In genomic region chr15:41775651-41776050, GRCh38 we compare ENCODE assay signal across 8 cellular contexts. TPM values are rescaled to one million over a fixed set of nuclear protein-coding genes. Genes with fewer than 3 reads are reported as not detected.
DNase-seq lines count a peak whose midpoint lies in the region; ATAC-seq and TF ChIP-seq lines count a peak whose summit lies in the region.

No MANE protein-coding gene starts in this region.

- peak overlapping the region; percentile 84 for H3K4me2 ChIP-seq in GM23248 (ENCODE audit: unreplicated experiment)

- no peak overlapping the region for H2AFZ ChIP-seq in GM23248

- DNase-seq in GM23248 (peak; percentile 26), SK-N-MC (ENCODE audit: low read depth, low spot score) (no peak), esophagus squamous epithelium (lab: John Stamatoyannopoulos, UW) (no peak), gastrocnemius medialis (no peak), SW 1271 (lab: John Stamatoyannopoulos, UW) (no peak)

- peaks cover 59% of the 10 kb centered on the region for H3K79me2 ChIP-seq in GM23248 (ENCODE audit: insufficient read depth)

- H3K27ac ChIP-seq in GM23248 (peak overlapping the region; percentile 75), SK-N-MC (no peak overlapping the region), esophagus squamous epithelium (peak overlapping the region; percentile 87 to 95 (median 90)), gastrocnemius medialis (peak overlapping the region in 3 of 4 donors; percentile 83 to 87 (median 86))

- H3K27me3 ChIP-seq in GM23248 (replicated peaks; ENCODE audit: insufficient read depth) (no peaks in the 10 kb centered on the region), esophagus squamous epithelium (no peaks in the 10 kb centered on the region), gastrocnemius medialis (no peaks in the 10 kb centered on the region)

- peak overlapping the region; percentile 87 for H3K9ac ChIP-seq in GM23248
- H3K9ac ChIP-seq in SK-N-MC (ENCODE audit: insufficient read length), result no peak overlapping the region

- in situ Hi-C loops in GM23248 (cut with MboI) (no loop called here), gastrocnemius medialis (cut with MboI; ENCODE audit: low sequenced_read_pairs in 4 of 4) (no loop called here)

- 33 to 41% methylated on average over 2 of the region's 2 CpGs for WGBS in GM23248 (ENCODE audit: low coverage in 1 of 2, low lambda C conversion rate in 2 of 2, missing lambda C conversion rate in 2 of 2), 2 experiments
- WGBS in esophagus squamous epithelium, 2 donors, result 18 to 31% methylated on average over 2 of the region's 2 CpGs

- H3K4me1 ChIP-seq in GM23248 (ENCODE audit: insufficient read depth) (peaks cover 64% of the 10 kb centered on the region), esophagus squamous epithelium (peaks cover 32 to 76% (median 57%) of the 10 kb centered on the region in 3 donors), gastrocnemius medialis (peaks cover 40 to 46% of the 10 kb centered on the region in 2 donors)

- H3K4me3 ChIP-seq in GM23248 (peak overlapping the region; percentile 86), SK-N-MC (peak overlapping the region; percentile 92), esophagus squamous epithelium (peak overlapping the region; percentile 50 to 82 (median 76)), gastrocnemius medialis (peak overlapping the region; percentile 71 to 91 (median 83))

- TF ChIP-seq CTCF in esophagus squamous epithelium (IDR thresholded peaks at IDR 0.05) (peak in 1 of 6 experiments; percentile 1), gastrocnemius medialis (IDR thresholded peaks at IDR 0.05 in 4 of 5, conservative IDR thresholded peaks at IDR 0.05 in 1 of 5) (no peak)

- intact Hi-C loops in esophagus squamous epithelium (cut with DNase I), result loop anchor here (2.0 to 5.0 kb wide), 2 partner anchors 35 to 132 kb away; no protein-coding TSS in a partner anchor
- intact Hi-C loops in gastrocnemius medialis (cut with DNase I; ENCODE audit: low total_unique reads), result loop anchor here (2.0 kb wide), 4 partner anchors 15 to 543 kb away; partner anchors contain the start of gene EHD4

- TF ChIP-seq POLR2A in esophagus squamous epithelium (IDR thresholded peaks at IDR 0.05), result peak in 1 of 4 donors; percentile 18
- TF ChIP-seq POLR2A in gastrocnemius medialis (IDR thresholded peaks at IDR 0.05), result no peak

- H3K9me2 ChIP-seq in GM23248 (ENCODE audit: insufficient read depth), result no peaks in the 10 kb centered on the region

- H3K9me3 ChIP-seq in GM23248 (ENCODE audit: low read depth) (no peaks in the 10 kb centered on the region), SK-N-MC (ENCODE audit: low read depth, low read length) (no peaks in the 10 kb centered on the region), esophagus squamous epithelium (no peaks in the 10 kb centered on the region), gastrocnemius medialis (no peaks in the 10 kb centered on the region)

- H3F3A ChIP-seq in GM23248 (ENCODE audit: insufficient read depth), result peaks cover 86% of the 10 kb centered on the region

- H4K20me1 ChIP-seq in GM23248 (ENCODE audit: insufficient read depth), result no peaks in the 10 kb centered on the region

- H3K36me3 ChIP-seq in GM23248 (ENCODE audit: low read depth) (no peaks in the 10 kb centered on the region), SK-N-MC (ENCODE audit: insufficient read depth, low read length) (no peaks in the 10 kb centered on the region), esophagus squamous epithelium (no peaks in the 10 kb centered on the region), gastrocnemius medialis (no peaks in the 10 kb centered on the region)

- no peak for ATAC-seq in gastrocnemius medialis
- ATAC-seq in HG03520 (IDR thresholded peaks at IDR 0.05; ENCODE audit: unreplicated experiment), result no peak
- ATAC-seq in HG02763 (IDR thresholded peaks at IDR 0.05; ENCODE audit: unreplicated experiment), result no peak
- ATAC-seq in GM19452 (IDR thresholded peaks at IDR 0.05; ENCODE audit: unreplicated experiment), result no peak

RNA-seq across cellular contexts. Expression of gene MAPKBP1, which starts 1.4 kb away (rescaled TPM):
- total RNA-seq in GM23248 (2014; rRNA removed; shearing (Covaris generic)), result 8.5 and 12.3 TPM in 2 replicates
- 4.4 and 5.2 TPM in 2 replicates for polyA plus RNA-seq in GM23248 (2016; fragmentation: Nextera tagmentation; extraction: Ambion mirVana)
- total RNA-seq in esophagus squamous epithelium, result 10 to 100 TPM; 18.4 to 37.6 (median 29.8) TPM
- total RNA-seq in gastrocnemius medialis, result 1 to 10 TPM; 4.2 to 8.4 (median 5.4) TPM

RNA-seq across cellular contexts. Expression of gene JMJD7, which starts 52.2 kb away (rescaled TPM):
- 1.3 and 11.7 TPM in 2 replicates for total RNA-seq in GM23248 (2014; rRNA removed; shearing (Covaris generic))
- 3.5 and 5.3 TPM in 2 replicates for polyA plus RNA-seq in GM23248 (2016; fragmentation: Nextera tagmentation; extraction: Ambion mirVana)
- total RNA-seq in esophagus squamous epithelium, result 10 to 100 TPM; 20.4 to 36.9 (median 30.5) TPM
- total RNA-seq in gastrocnemius medialis, result 1 to 10 TPM; 1.7 to 7.6 (median 3.9) TPM
